10 cellular contexts compared by ENCODE assay signal in the genomic region with DNA sequence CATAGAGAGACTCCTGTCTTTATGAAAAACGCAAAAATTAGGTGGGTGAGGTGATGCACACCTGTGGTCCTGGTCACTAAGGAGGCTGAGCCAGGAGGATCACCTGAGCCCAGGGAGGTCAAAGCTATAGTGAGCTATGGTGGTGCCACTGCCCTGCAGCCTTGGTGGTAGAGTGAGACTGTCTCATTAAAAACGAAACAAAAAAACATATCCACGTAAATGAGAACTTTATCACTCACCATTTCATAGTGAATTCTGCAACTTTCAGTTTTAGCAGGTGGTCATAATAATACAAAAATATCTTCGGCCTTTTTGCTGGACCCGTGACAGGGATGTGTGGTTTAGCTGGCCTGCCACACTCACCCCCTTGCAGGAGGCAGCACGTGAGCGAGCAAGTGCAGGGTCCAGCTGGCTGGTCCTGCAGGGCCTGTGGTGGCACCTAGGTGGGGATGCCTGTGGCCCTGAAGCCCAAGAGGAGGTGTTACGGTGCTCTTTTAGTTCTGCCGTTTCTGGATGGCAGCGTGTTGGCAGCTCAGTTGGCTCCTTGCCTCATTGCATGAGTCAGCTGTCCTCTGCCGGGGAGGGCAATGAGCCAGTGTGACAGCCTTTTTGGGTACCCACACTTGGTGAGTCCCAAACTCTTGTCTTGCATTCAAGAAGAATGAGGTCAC.
DNase-seq lines count a peak whose midpoint lies in the region; ATAC-seq and TF ChIP-seq lines count a peak whose summit lies in the region.
"Had no signal": no experiment of that assay in that cellular context is flagged by ENCODE, and none has a peak within 500 bp of the region (broad histone marks: within the 10 kb centered on the region; RNA-seq: fewer than 3 reads in every experiment).

No MANE protein-coding gene starts in this region.

- no peak overlapping the region for H2AK5ac ChIP-seq in trophoblast cell (ENCODE audit: low read length)

- no peak overlapping the region for H3K4me2 ChIP-seq in trophoblast cell (ENCODE audit: low read length)

- no peak overlapping the region for H3K27ac Mint-ChIP-seq in stimulated activated naive CD8-positive, alpha-beta T cell treated with anti-CD3 and anti-CD28 coated beads, Interleukin-15, amount 100 ng/mL, for 72 hours
- H3K27ac Mint-ChIP-seq: memory B cell had no signal

- peak; percentile 81 for ATAC-seq in GM18870 (IDR thresholded peaks at IDR 0.05; ENCODE audit: unreplicated experiment)
- ATAC-seq in psoas muscle = peak; percentile 52 to 73 (median 60)
- no peak for ATAC-seq in HG02571 (IDR thresholded peaks at IDR 0.05; ENCODE audit: unreplicated experiment)
- no peak for ATAC-seq in stimulated activated naive CD8-positive, alpha-beta T cell treated with anti-CD3 and anti-CD28 coated beads, Interleukin-15, amount 100 ng/mL, for 72 hours

- no peak overlapping the region for H4K91ac ChIP-seq in trophoblast cell (ENCODE audit: low read depth, low read length)

- no peak overlapping the region for H2BK12ac ChIP-seq in trophoblast cell (ENCODE audit: low read length)

- no peaks in the 10 kb centered on the region for H3K79me1 ChIP-seq in trophoblast cell (ENCODE audit: low read length)

- H3K4me3 ChIP-seq in psoas muscle (peak overlapping the region; percentile 29), HAP-1 (no peak overlapping the region), trophoblast cell (ENCODE audit: low read depth, low read length) (no peak overlapping the region)

- WGBS in psoas muscle, 3 donors = 25 to 42% (median 31%) methylated on average over 11 of the region's 11 CpGs
- no CpG with 5 or more reads among the region's 11 CpGs for WGBS in trophoblast cell (ENCODE audit: extremely low coverage, insufficient coverage, insufficient read length)

- DNase-seq in M059J (ENCODE audit: low read depth) (peak; percentile 85), epithelial cell of prostate (ENCODE audit: low read depth, low spot score) (peak; percentile 0), psoas muscle (peak; percentile 24 to 45), HAP-1 (ENCODE audit: low spot score in 2 of 2) (no peak), trophoblast cell (no peak)
- DNase-seq in stimulated activated naive CD8-positive, alpha-beta T cell treated with anti-CD3 and anti-CD28 coated beads, Interleukin-15, amount 100 ng/mL, for 72 hours = no peak
- DNase-seq: NCI-H526 had no signal

- no peak overlapping the region for H2BK120ac ChIP-seq in trophoblast cell (ENCODE audit: insufficient read depth, low read length, poor library complexity)

- no peaks in the 10 kb centered on the region for H3K27me3 Mint-ChIP-seq in stimulated activated naive CD8-positive, alpha-beta T cell treated with anti-CD3 and anti-CD28 coated beads, Interleukin-15, amount 100 ng/mL, for 72 hours
- H3K27me3 Mint-ChIP-seq: memory B cell had no signal

- no peak overlapping the region for H2AFZ ChIP-seq in trophoblast cell (ENCODE audit: insufficient read depth, low read length, poor library complexity)

- no peak overlapping the region for H3K9ac ChIP-seq in trophoblast cell (ENCODE audit: low read length)

- H2BK5ac ChIP-seq in trophoblast cell (ENCODE audit: low read depth, low read length, poor library complexity) = no peak overlapping the region

- H3K27ac ChIP-seq in epithelial cell of prostate = no peak overlapping the region
- H3K27ac ChIP-seq in psoas muscle = no peak overlapping the region
- no peak overlapping the region for H3K27ac ChIP-seq in trophoblast cell (ENCODE audit: low read depth, low read length)

- H3K4me3 Mint-ChIP-seq in stimulated activated naive CD8-positive, alpha-beta T cell treated with anti-CD3 and anti-CD28 coated beads, Interleukin-15, amount 100 ng/mL, for 72 hours = no peak overlapping the region
- H3K4me3 Mint-ChIP-seq: memory B cell had no signal

- H3K4ac ChIP-seq in trophoblast cell (ENCODE audit: low read depth, low read length) = no peak overlapping the region

- H3K14ac ChIP-seq in trophoblast cell (ENCODE audit: low read length) = no peak overlapping the region

- no peak overlapping the region for H3K23ac ChIP-seq in trophoblast cell (ENCODE audit: low read length)

- in situ Hi-C loops in HAP-1 (cut with MboI; ENCODE audit: low sequenced_read_pairs) = no loop called here

- H3K4me1 ChIP-seq in psoas muscle (no peaks in the 10 kb centered on the region), HAP-1 (no peaks in the 10 kb centered on the region), trophoblast cell (ENCODE audit: control insufficient read depth in 1 of 2, insufficient read depth in 2 of 2, low read length in 2 of 2) (no peaks in the 10 kb centered on the region)

- H3K36me3 ChIP-seq in psoas muscle (ENCODE audit: insufficient read depth in 1 of 2, low read depth in 1 of 2) (no peaks in the 10 kb centered on the region), HAP-1 (replicated peaks) (no peaks in the 10 kb centered on the region), trophoblast cell (ENCODE audit: control insufficient read depth in 1 of 2, insufficient read depth in 2 of 2, low read length in 2 of 2) (no peaks in the 10 kb centered on the region)

- no peaks in the 10 kb centered on the region for H3K79me2 ChIP-seq in trophoblast cell (ENCODE audit: control insufficient read depth, insufficient read depth, low read length, poor library complexity)

- intact Hi-C loops in psoas muscle (cut with DNase I) = no loop called here

- H4K8ac ChIP-seq in trophoblast cell (ENCODE audit: low read depth, low read length) = no peak overlapping the region

- no peaks in the 10 kb centered on the region for H3K9me3 Mint-ChIP-seq in stimulated activated naive CD8-positive, alpha-beta T cell treated with anti-CD3 and anti-CD28 coated beads, Interleukin-15, amount 100 ng/mL, for 72 hours

- H3K27me3 ChIP-seq in psoas muscle (ENCODE audit: insufficient read depth in 3 of 3, low read length in 2 of 3) (no peaks in the 10 kb centered on the region), HAP-1 (ENCODE audit: low read depth) (no peaks in the 10 kb centered on the region), trophoblast cell (ENCODE audit: insufficient read depth, low read length) (no peaks in the 10 kb centered on the region)

- H3K4me1 Mint-ChIP-seq in stimulated activated naive CD8-positive, alpha-beta T cell treated with anti-CD3 and anti-CD28 coated beads, Interleukin-15, amount 100 ng/mL, for 72 hours = peaks cover 7% of the 10 kb centered on the region

- H3K18ac ChIP-seq in trophoblast cell (ENCODE audit: low read length) = no peak overlapping the region

- no peak for TF ChIP-seq CTCF in psoas muscle (IDR thresholded peaks at IDR 0.05)

- H3K9me3 ChIP-seq in psoas muscle (peaks cover 4% of the 10 kb centered on the region), HAP-1 (no peaks in the 10 kb centered on the region), trophoblast cell (ENCODE audit: insufficient read depth, low read depth, low read length) (no peaks in the 10 kb centered on the region)

- H4K12ac ChIP-seq in trophoblast cell (ENCODE audit: low read depth, low read length) = no peak overlapping the region

Comparison
In these comparisons a context has a peak if more than half of its experiments do, and no peak if none do; other contexts are left out.
1. ATAC-seq: peak in GM18870 (single experiment) and psoas muscle (4 of 4); none in HG02571 (single experiment) and stimulated activated naive CD8-positive, alpha-beta T cell treated with anti-CD3 and anti-CD28 coated beads, Interleukin-15, amount 100 ng/mL, for 72 hours (single experiment).
2. DNase-seq: peak in M059J (single experiment), epithelial cell of prostate (single experiment) and psoas muscle (2 of 2); none in stimulated activated naive CD8-positive, alpha-beta T cell treated with anti-CD3 and anti-CD28 coated beads, Interleukin-15, amount 100 ng/mL, for 72 hours (0 of 2), HAP-1 (0 of 2) and trophoblast cell (0 of 2).